ENCODE assay signal across 1 cellular context in the genomic region with DNA sequence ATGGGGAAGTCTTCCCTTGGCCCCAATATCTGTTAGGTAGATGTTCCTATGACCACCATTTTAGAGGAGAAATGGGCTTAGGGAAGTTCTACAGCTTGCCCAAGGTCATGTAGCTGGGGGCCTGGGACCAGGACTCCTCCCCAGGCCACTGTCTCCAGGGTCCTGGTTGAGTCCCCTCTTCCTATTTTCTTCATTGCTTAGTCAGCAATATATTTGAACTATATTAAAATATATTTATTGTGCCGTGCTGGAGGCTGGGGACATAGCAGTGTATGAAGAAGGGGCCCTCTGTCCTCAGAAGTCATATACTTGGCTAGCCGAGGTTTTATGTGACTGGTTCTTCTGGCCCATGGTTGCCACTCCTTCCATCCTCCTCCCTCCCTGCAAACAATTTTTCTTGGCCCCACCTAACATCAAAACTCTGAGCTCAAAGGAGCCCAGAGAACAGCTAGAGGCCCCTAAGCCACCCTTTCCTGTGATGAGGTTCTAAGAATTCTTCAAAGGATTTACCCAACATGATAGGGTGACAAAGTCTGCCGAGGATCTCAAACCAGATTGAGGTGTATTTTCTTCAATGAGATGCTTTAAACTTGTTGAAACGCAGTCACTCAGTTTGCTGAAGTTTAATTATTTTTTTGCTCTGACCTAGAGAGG.
TF ChIP-seq lines count a peak whose summit lies in the region.

No MANE protein-coding gene starts in this region.

TF ChIP-seq in H1, 55 proteins besides CTCF, POLR2A, EP300 and RAD21:
- TF ChIP-seq CREB1 (IDR thresholded peaks at IDR 0.05) (no peak), MAFK (IDR thresholded peaks at IDR 0.05; ENCODE audit: low read depth, low read length) (0 out of 2 replicates have a peak, but pooled peaks have one; percentile 14)
